ENCODE assay signal across 3 cellular contexts in the genomic region with DNA sequence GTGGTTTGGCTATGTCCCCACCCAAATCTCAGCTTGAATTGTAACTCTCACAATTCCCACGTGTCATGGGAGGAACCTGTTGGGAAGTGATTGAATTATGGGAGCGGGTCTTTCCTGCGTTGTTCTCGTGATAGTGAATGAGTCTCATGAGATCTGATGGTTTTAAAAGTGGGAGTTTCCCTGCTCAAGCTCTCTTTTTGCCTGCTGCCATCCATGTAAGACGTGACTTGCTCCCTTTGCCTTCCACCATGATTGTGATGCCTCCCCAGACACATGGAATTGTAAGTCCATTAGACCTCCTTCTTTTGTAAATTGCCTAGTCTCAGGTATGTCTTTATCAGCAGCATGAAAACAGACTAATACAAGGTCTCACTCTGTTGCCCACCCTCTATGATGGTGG. TPM values are rescaled to one million over a fixed set of nuclear protein-coding genes. Genes with fewer than 3 reads are reported as not detected.
"Had no signal": no experiment of that assay in that cellular context is flagged by ENCODE, and none has a peak within 500 bp of the region (broad histone marks: within the 10 kb centered on the region; RNA-seq: fewer than 3 reads in every experiment).

No MANE protein-coding gene starts in this region.

RNA-seq across cellular contexts. Expression of a gene that starts 8.5 kb away (rescaled TPM):
- total RNA-seq: ascending aorta, body of pancreas had no signal
- polyA plus RNA-seq: aorta had no signal
